ENCODE assay signal across 30 cellular contexts in genomic region chr14:54278087-54278486, GRCh38.
DNase-seq lines count a peak whose midpoint lies in the region; ATAC-seq, FAIRE-seq and TF ChIP-seq lines count a peak whose summit lies in the region.
"Had no signal": no experiment of that assay in that cellular context is flagged by ENCODE, and none has a peak within 500 bp of the region (broad histone marks: within the 10 kb centered on the region; RNA-seq: fewer than 3 reads in every experiment).

No MANE protein-coding gene starts in this region.

- ATAC-seq in K562 = peak; percentile 40; the same call in 1 of the 3 replicates
- ATAC-seq in HG03442 (IDR thresholded peaks at IDR 0.05; ENCODE audit: unreplicated experiment) = no peak
- ATAC-seq in natural killer cell = no peak
- ATAC-seq: activated T-cell treated with anti-CD3 and anti-CD28 coated beads, Interleukin-2, amount 50 U/mL, for 72 hours; heart left ventricle; left cardiac atrium; stimulated activated naive CD8-positive, alpha-beta T cell treated with anti-CD3 and anti-CD28 coated beads, Interleukin-15, Interleukin-2, amounts not matched to agents 100 U/mL and 50 U/mL, for 24 hours; T-cell had no signal

- POLR2A ChIA-PET in K562 (lab: Yijun Ruan, JAX) = no interaction called here

- H3K9me3 Mint-ChIP-seq in natural killer cell = peaks cover 0 to 4% of the 10 kb centered on the region in 2 donors
- H3K9me3 Mint-ChIP-seq: activated naive CD4-positive, alpha-beta T cell treated with anti-CD3 and anti-CD28 coated beads, Interleukin-2, amount 10 ng/mL, durations not matched to agents 7 days and 5 days; activated T-cell treated with anti-CD3 and anti-CD28 coated beads, Interleukin-2, amount 50 U/mL, for 72 hours; T-cell had no signal

- H3K27ac Mint-ChIP-seq in natural killer cell = no peak overlapping the region
- H3K27ac Mint-ChIP-seq: activated naive CD4-positive, alpha-beta T cell treated with anti-CD3 and anti-CD28 coated beads, Interleukin-2, amount 10 ng/mL, durations not matched to agents 7 days and 5 days; activated T-cell treated with anti-CD3 and anti-CD28 coated beads, Interleukin-2, amount 50 U/mL, for 72 hours; naive B cell; T-cell had no signal

- 0% methylated on average over 1 of the region's 2 CpGs for WGBS in K562 (ENCODE audit: insufficient coverage, low coverage, missing lambda C conversion rate)

- BruUV-seq in K562 (replicated peaks; lab: Mats Ljungman, UMichigan) = no TSS peak

- no peak for TF ChIP-seq RAD21 in K562 (CRISPR knock-in tag; conservative IDR thresholded peaks at IDR 0.05 in 1 of 2, IDR thresholded peaks at IDR 0.05 in 1 of 2)

- CTCF ChIA-PET in K562 (lab: Yijun Ruan, JAX; ENCODE audit: low intra/inter-chr PET ratio) = no interaction called here

- H3K4me1 Mint-ChIP-seq in natural killer cell = no peaks in the 10 kb centered on the region
- H3K4me1 Mint-ChIP-seq: activated naive CD4-positive, alpha-beta T cell treated with anti-CD3 and anti-CD28 coated beads, Interleukin-2, amount 10 ng/mL, durations not matched to agents 7 days and 5 days; T-cell had no signal

- no peak overlapping the region for H3K4me3 ChIP-seq in BLaER1
- no peak overlapping the region for H3K4me3 ChIP-seq in K562
- H3K4me3 ChIP-seq: dorsolateral prefrontal cortex, heart left ventricle, spleen had no signal

- TF ChIP-seq POLR2A in K562 (conservative IDR thresholded peaks at IDR 0.05) = no peak

- H3K79me2 ChIP-seq in K562 (ENCODE audit: control insufficient read depth, insufficient read depth, low read length) = no peaks in the 10 kb centered on the region

- H3K9me3 ChIP-seq in BLaER1 = peaks cover 16% of the 10 kb centered on the region
- no peaks in the 10 kb centered on the region for H3K9me3 ChIP-seq in K562 (replicated peaks; ENCODE audit: control insufficient read depth, insufficient read depth, low read depth, low read length)
- H3K9me3 ChIP-seq: Caco-2, heart left ventricle had no signal

- no peaks in the 10 kb centered on the region for H3K9me1 ChIP-seq in K562 (ENCODE audit: control insufficient read depth, insufficient read depth, low read length)

- FAIRE-seq in K562 (lab: Jason Lieb, UNC) = no peak

- TF ChIP-seq CTCF in K562 (IDR thresholded peaks at IDR 0.05 in 2 of 3, conservative IDR thresholded peaks at IDR 0.05 in 1 of 3; ENCODE audit: insufficient read depth in 2 of 3, low read depth in 1 of 3, low read length in 3 of 3) (no peak), natural killer cell (IDR thresholded peaks at IDR 0.05) (no peak)

- peak overlapping the region; percentile 71 for H3K4me2 ChIP-seq in BLaER1
- H3K4me2 ChIP-seq in K562 (ENCODE audit: insufficient read depth, low read length) = no peak overlapping the region

- in situ Hi-C loops in K562 (cut with MboI) = no loop called here

- DNase-seq in DMS53 (lab: John Stamatoyannopoulos, UW) = peak; percentile 6
- DNase-seq in DMS53 treated with DMSO at 0.1 percent for 48 hours (lab: John Stamatoyannopoulos, UW; ENCODE audit: unreplicated experiment) = no peak
- DNase-seq in M059J (ENCODE audit: low read depth) = peak; percentile 5
- DNase-seq in K562 (ENCODE audit: extremely low read depth in 1 of 4, low spot score in 3 of 4) = peak in 3 of 4 experiments; percentile 6 to 9 (median 6)
- DNase-seq in RKO (ENCODE audit: low spot score) = no peak
- DNase-seq in natural killer cell = no peak
- DNase-seq: 8988T; activated CD4-positive, alpha-beta T cell treated with anti-CD3 and anti-CD28 coated beads for 4 hours; activated naive CD4-positive, alpha-beta T cell treated with anti-CD3 and anti-CD28 coated beads, Interleukin-2, amount 10 ng/mL, durations not matched to agents 7 days and 5 days; activated T-cell treated with anti-CD3 and anti-CD28 coated beads, Interleukin-2, amount 50 U/mL, for 72 hours; anterior cingulate cortex; Caco-2; caudate nucleus; dorsolateral prefrontal cortex; GOT3; heart left ventricle; IMR-90; left cardiac atrium; mesendoderm; naive B cell; NCI-H2029; NCI-H510A treated with DMSO at 0.1 percent for 48 hours; occipital lobe; retina; spleen; stimulated activated CD4-positive, alpha-beta T cell treated with anti-CD3 and anti-CD28 coated beads, Interleukin-4, amount 100 ng/mL, for 24 hours; stimulated activated naive CD8-positive, alpha-beta T cell treated with anti-CD3 and anti-CD28 coated beads, Interleukin-15, Interleukin-2, amounts not matched to agents 100 U/mL and 50 U/mL, for 24 hours; T-cell had no signal

- no peak overlapping the region for H2AFZ ChIP-seq in K562 (ENCODE audit: low read depth, low read length)

- H3K27me3 ChIP-seq in BLaER1 (no peaks in the 10 kb centered on the region), K562 (ENCODE audit: control insufficient read depth in 2 of 2, insufficient read depth in 2 of 2, low read length in 2 of 2) (no peaks in the 10 kb centered on the region; a peak in 1 of 5 replicates)
- H3K27me3 ChIP-seq: dorsolateral prefrontal cortex, heart left ventricle had no signal

- no peaks in the 10 kb centered on the region for H3K36me3 Mint-ChIP-seq in natural killer cell
- H3K36me3 Mint-ChIP-seq: activated naive CD4-positive, alpha-beta T cell treated with anti-CD3 and anti-CD28 coated beads, Interleukin-2, amount 10 ng/mL, durations not matched to agents 7 days and 5 days; naive B cell; T-cell had no signal

- H3K27ac ChIP-seq in BLaER1 = peak overlapping the region; percentile 37; the same call in 1 of the 2 replicates
- H3K27ac ChIP-seq in K562 (ENCODE audit: extremely low read depth, low read depth, low read length) = no peak overlapping the region
- H3K27ac ChIP-seq: dorsolateral prefrontal cortex, heart left ventricle, spleen had no signal

- no peaks in the 10 kb centered on the region for H4K20me1 ChIP-seq in BLaER1
- no peaks in the 10 kb centered on the region for H4K20me1 ChIP-seq in K562 (replicated peaks; ENCODE audit: control insufficient read depth, insufficient read depth, low read length)

- H3K36me3 ChIP-seq in BLaER1 (no peaks in the 10 kb centered on the region), K562 (ENCODE audit: control insufficient read depth, insufficient read depth, low read length) (no peaks in the 10 kb centered on the region)
- H3K36me3 ChIP-seq: heart left ventricle, spleen had no signal

- intact Hi-C loops in K562 (cut with micrococcal nuclease) (no loop called here), natural killer cell (cut with micrococcal nuclease) (no loop called here)

- no peak overlapping the region for H3K4me3 Mint-ChIP-seq in natural killer cell
- H3K4me3 Mint-ChIP-seq: activated naive CD4-positive, alpha-beta T cell treated with anti-CD3 and anti-CD28 coated beads, Interleukin-2, amount 10 ng/mL, durations not matched to agents 7 days and 5 days; activated T-cell treated with anti-CD3 and anti-CD28 coated beads, Interleukin-2, amount 50 U/mL, for 72 hours; naive B cell; T-cell had no signal

- no peak for TF ChIP-seq EP300 in K562 (IDR thresholded peaks at IDR 0.05; ENCODE audit: low read length)

- H3K9ac ChIP-seq in BLaER1 (no peak overlapping the region), K562 (ENCODE audit: insufficient read depth in 1 of 2, low read depth in 2 of 2, low read length in 2 of 2) (no peak overlapping the region)

- H3K27me3 Mint-ChIP-seq in natural killer cell (ENCODE audit: low read depth in 2 of 2) = peaks cover 0 to 2% of the 10 kb centered on the region in 2 donors
- H3K27me3 Mint-ChIP-seq: activated naive CD4-positive, alpha-beta T cell treated with anti-CD3 and anti-CD28 coated beads, Interleukin-2, amount 10 ng/mL, durations not matched to agents 7 days and 5 days had no signal

- H3K4me1 ChIP-seq in BLaER1 = peaks cover 14% of the 10 kb centered on the region
- no peaks in the 10 kb centered on the region for H3K4me1 ChIP-seq in K562 (replicated peaks in 1 of 2; ENCODE audit: control insufficient read depth in 2 of 2, insufficient read depth in 2 of 2, low read length in 2 of 2)
- H3K4me1 ChIP-seq: Caco-2, heart left ventricle, spleen had no signal

TF ChIP-seq in K562, 482 proteins besides CTCF, POLR2A, EP300 and RAD21:
- TF ChIP-seq NFIX (CRISPR knock-in tag; IDR thresholded peaks at IDR 0.05; ENCODE audit: low read depth) (peak; percentile 70), NFIC (IDR thresholded peaks at IDR 0.05) (peak; percentile 88), CUX1 (CRISPR knock-in tag; IDR thresholded peaks at IDR 0.05) (no peak)

Comparison
In these comparisons a context has a peak if more than half of its experiments do, and no peak if none do; other contexts are left out.
1. DNase-seq: peak in DMS53 (single experiment), M059J (single experiment) and K562 (3 of 4); none in DMS53 treated with DMSO at 0.1 percent for 48 hours (single experiment), RKO (single experiment) and natural killer cell (single experiment).